1 cellular context compared by ENCODE assay signal in the genomic region with DNA sequence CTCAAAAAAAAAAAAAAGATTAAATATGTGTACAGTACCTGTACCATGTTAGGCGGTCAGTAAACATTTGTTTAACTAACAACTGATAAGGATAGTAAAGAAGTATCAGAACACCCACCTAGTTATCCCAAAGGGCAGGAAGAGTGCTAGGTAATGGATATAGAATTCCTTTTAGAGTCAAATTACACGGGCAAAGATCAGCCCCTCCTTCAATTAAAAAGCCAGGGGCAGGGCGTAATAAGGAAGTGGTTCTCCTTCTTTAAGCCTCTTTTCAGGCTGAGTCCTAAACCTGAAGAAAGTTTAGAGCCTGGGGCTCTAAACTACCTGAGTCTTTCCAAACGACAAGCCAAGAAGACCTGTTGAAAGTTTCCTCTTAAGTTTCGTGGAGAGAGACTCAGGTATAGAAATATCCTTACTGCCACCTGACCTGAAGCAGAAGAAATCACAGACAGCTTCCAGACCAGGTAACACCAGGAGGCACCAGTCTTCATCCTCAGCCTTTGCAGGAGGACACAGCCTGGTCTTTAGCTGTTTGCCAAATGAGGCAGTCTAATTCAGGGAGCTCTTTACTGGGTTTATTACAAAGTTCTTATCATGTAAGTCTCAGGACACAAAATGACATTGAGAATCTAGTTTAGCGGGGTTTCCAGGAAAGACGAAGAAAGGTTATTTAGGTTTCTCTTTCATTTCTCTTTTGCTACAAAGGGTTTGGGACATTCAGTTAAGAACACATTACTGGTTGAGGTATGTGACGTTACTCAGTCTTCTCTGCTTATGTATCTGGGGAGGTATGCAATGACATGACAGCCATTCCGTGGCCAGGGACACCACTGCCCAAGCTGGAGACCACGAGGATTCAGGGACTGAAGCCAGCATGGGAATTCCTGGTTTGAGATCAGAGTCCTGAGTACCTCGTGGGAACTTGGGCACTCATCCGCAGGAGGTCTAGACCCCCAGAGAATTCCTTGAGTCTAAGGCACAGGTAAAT.
TF ChIP-seq lines count a peak whose summit lies in the region.

Gene BCL2L14 (plus strand): TSS at position 266 of the 988 bp plus-strand sequence. CDS start 8,367 bp downstream, outside the sequence.

TF ChIP-seq in GM23338, 12 proteins besides CTCF, POLR2A, EP300 and RAD21:
- TF ChIP-seq ETS1 (IDR thresholded peaks at IDR 0.05), result no peak
TF ChIP-seq in GM23338: peak in this region for 0.
